35 cellular contexts compared by ENCODE assay signal in the genomic region with DNA sequence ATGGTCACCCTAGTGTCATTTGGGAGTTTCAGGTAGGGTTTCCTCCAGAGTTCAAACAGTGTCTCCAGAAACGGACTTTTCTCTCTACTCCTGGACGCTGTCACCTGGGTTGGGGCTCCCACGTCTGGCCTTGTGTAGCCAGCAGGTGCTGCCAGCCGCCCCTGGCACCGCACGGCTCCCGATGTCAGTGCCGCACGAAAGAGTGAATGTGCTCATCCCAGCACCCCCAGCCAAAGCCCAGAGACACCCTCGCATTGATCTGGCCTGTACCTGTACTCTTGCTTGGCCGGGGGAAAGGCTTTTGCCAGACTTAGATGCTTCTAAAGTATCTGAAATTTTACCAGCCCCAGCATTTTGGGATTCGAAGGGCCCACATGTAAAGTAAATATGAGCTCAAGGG.
"Had no signal": no experiment of that assay in that cellular context is flagged by ENCODE, and none has a peak within 500 bp of the region (broad histone marks: within the 10 kb centered on the region; RNA-seq: fewer than 3 reads in every experiment).

No MANE protein-coding gene starts in this region.

- H3K4me1 ChIP-seq: ascending aorta had no signal

- H3K27me3 ChIP-seq: ascending aorta, cardiac muscle cell had no signal

- H3K27ac ChIP-seq: ascending aorta, cardiac muscle cell, VCaP had no signal

- DNase-seq: activated B cell treated with CpG ODN at 0.5 μM for 24 hours; activated CD4-positive, alpha-beta memory T cell treated with anti-CD3 and anti-CD28 coated beads for 36 hours; activated CD4-positive, alpha-beta T cell treated with anti-CD3 and anti-CD28 coated beads for 4 hours; activated CD4-positive, alpha-beta T cell treated with anti-CD3 and anti-CD28 coated beads, Interleukin-2, amount 10 ng/mL, durations not matched to agents 24 days and 14 days; activated CD4-positive, alpha-beta T cell treated with anti-CD3 and anti-CD28 coated beads, Interleukin-2, amount 50 U/mL, for 1 hour; activated CD4-positive, alpha-beta T cell treated with anti-CD3 and anti-CD28 coated beads, Interleukin-2, amount 50 U/mL, for 4 hours; activated CD4-positive, CD25-positive, alpha-beta regulatory T cell treated with anti-CD3 and anti-CD28 coated beads, Interleukin-2, amount 50 U/mL, for 72 hours; activated CD8-positive, alpha-beta memory T cell treated with anti-CD3 and anti-CD28 coated beads, Interleukin-2, amount 50 U/mL, for 48 hours; activated CD8-positive, alpha-beta T cell treated with anti-CD3 and anti-CD28 coated beads for 36 hours; activated effector memory CD4-positive, alpha-beta T cell treated with Interleukin-2 at 50 U/mL for 16 hours; activated gamma-delta T cell; activated naive CD4-positive, alpha-beta T cell treated with anti-CD3 and anti-CD28 coated beads, Interleukin-2, amount 10 ng/mL, durations not matched to agents 7 days and 5 days; activated naive CD4-positive, alpha-beta T cell treated with Interleukin-2 at 50 U/mL for 16 hours; activated naive CD8-positive, alpha-beta T cell treated with anti-CD3 and anti-CD28 coated beads, Interleukin-2, amount 10 ng/mL, durations not matched to agents 7 days and 5 days; activated naive CD8-positive, alpha-beta T cell treated with anti-CD3 and anti-CD28 coated beads, Interleukin-2, amount 50 U/mL, for 24 hours; activated T-cell treated with anti-CD3 and anti-CD28 coated beads, Interleukin-2, amount 50 U/mL, for 24 hours; activated T-cell treated with anti-CD3 and anti-CD28 coated beads, Interleukin-2, amount 50 U/mL, for 48 hours; amygdala; anterior cingulate cortex; caudate nucleus; SW 1271; T-helper 1 cell; T-helper 2 cell; T-helper 9 cell had no signal

- H3K4me3 ChIP-seq: ascending aorta, cardiac muscle cell had no signal

- H3K36me3 Mint-ChIP-seq: activated CD4-positive, alpha-beta memory T cell treated with anti-CD3 and anti-CD28 coated beads for 36 hours; activated naive CD4-positive, alpha-beta T cell treated with anti-CD3 and anti-CD28 coated beads, Interleukin-2, amount 10 ng/mL, durations not matched to agents 7 days and 5 days; activated naive CD4-positive, alpha-beta T cell treated with anti-CD3 and anti-CD28 coated beads, Interleukin-2, amount 50 U/mL, for 24 hours; activated naive CD8-positive, alpha-beta T cell; activated naive CD8-positive, alpha-beta T cell treated with anti-CD3 and anti-CD28 coated beads, Interleukin-2, amount 10 ng/mL, durations not matched to agents 7 days and 5 days; brain had no signal

- H3K4me3 Mint-ChIP-seq: activated B cell treated with CpG ODN at 0.5 μM for 24 hours; activated CD4-positive, alpha-beta memory T cell treated with anti-CD3 and anti-CD28 coated beads for 36 hours; activated CD4-positive, alpha-beta T cell treated with anti-CD3 and anti-CD28 coated beads, Interleukin-2, amount 10 ng/mL, durations not matched to agents 24 days and 14 days; activated CD8-positive, alpha-beta T cell treated with anti-CD3 and anti-CD28 coated beads for 36 hours; activated naive CD4-positive, alpha-beta T cell treated with anti-CD3 and anti-CD28 coated beads, Interleukin-2, amount 10 ng/mL, durations not matched to agents 7 days and 5 days; activated naive CD4-positive, alpha-beta T cell treated with anti-CD3 and anti-CD28 coated beads, Interleukin-2, amount 50 U/mL, for 24 hours; activated naive CD8-positive, alpha-beta T cell; activated naive CD8-positive, alpha-beta T cell treated with anti-CD3 and anti-CD28 coated beads, Interleukin-2, amount 10 ng/mL, durations not matched to agents 7 days and 5 days; activated naive CD8-positive, alpha-beta T cell treated with anti-CD3 and anti-CD28 coated beads, Interleukin-2, amount 50 U/mL, for 24 hours; activated T-cell treated with anti-CD3 and anti-CD28 coated beads, Interleukin-2, amount 50 U/mL, for 24 hours; brain; T-helper 1 cell treated with Interleukin-12 subunit alpha and Interleukin-12 subunit beta and Interleukin-4 antibody, amounts not matched to agents 30 μg/mL and 1 μg/mL, for 36 hours; T-helper 2 cell treated with Interferon-gamma antibody and Interleukin-4, amounts not matched to agents 5 μg/mL and 100 μg/mL, for 36 hours had no signal

- H3K9me3 Mint-ChIP-seq: activated B cell treated with CpG ODN at 0.5 μM for 24 hours; activated CD4-positive, alpha-beta memory T cell treated with anti-CD3 and anti-CD28 coated beads for 36 hours; activated CD4-positive, alpha-beta T cell treated with anti-CD3 and anti-CD28 coated beads, Interleukin-2, amount 10 ng/mL, durations not matched to agents 24 days and 14 days; activated CD8-positive, alpha-beta T cell treated with anti-CD3 and anti-CD28 coated beads for 36 hours; activated naive CD4-positive, alpha-beta T cell treated with anti-CD3 and anti-CD28 coated beads, Interleukin-2, amount 10 ng/mL, durations not matched to agents 7 days and 5 days; activated naive CD4-positive, alpha-beta T cell treated with anti-CD3 and anti-CD28 coated beads, Interleukin-2, amount 50 U/mL, for 24 hours; activated naive CD8-positive, alpha-beta T cell treated with anti-CD3 and anti-CD28 coated beads, Interleukin-2, amount 10 ng/mL, durations not matched to agents 7 days and 5 days; activated naive CD8-positive, alpha-beta T cell treated with anti-CD3 and anti-CD28 coated beads, Interleukin-2, amount 50 U/mL, for 24 hours; activated T-cell treated with anti-CD3 and anti-CD28 coated beads, Interleukin-2, amount 50 U/mL, for 24 hours; activated T-helper 2 cell treated with anti-CD3 and anti-CD28 coated beads, Interferon-gamma antibody, Interleukin-2, Interleukin-4, amounts not matched to agents 10 μg/mL and 5 μg/mL and 100 μg/mL, durations not matched to agents 14 hours and 24 hours and 36 hours; T-helper 1 cell treated with Interleukin-12 subunit alpha and Interleukin-12 subunit beta and Interleukin-4 antibody, amounts not matched to agents 30 μg/mL and 1 μg/mL, for 36 hours; T-helper 2 cell treated with Interferon-gamma antibody and Interleukin-4, amounts not matched to agents 5 μg/mL and 100 μg/mL, for 36 hours had no signal

- ATAC-seq: activated CD8-positive, alpha-beta T cell treated with anti-CD3 and anti-CD28 coated beads for 36 hours; activated naive CD8-positive, alpha-beta T cell treated with anti-CD3 and anti-CD28 coated beads, Interleukin-2, amount 50 U/mL, for 24 hours had no signal

- FAIRE-seq: bronchial epithelial cell, TTC549 had no signal

- H3K27ac Mint-ChIP-seq: activated B cell treated with CpG ODN at 0.5 μM for 24 hours; activated CD4-positive, alpha-beta memory T cell treated with anti-CD3 and anti-CD28 coated beads for 36 hours; activated CD4-positive, alpha-beta T cell treated with anti-CD3 and anti-CD28 coated beads, Interleukin-2, amount 10 ng/mL, durations not matched to agents 24 days and 14 days; activated CD8-positive, alpha-beta T cell treated with anti-CD3 and anti-CD28 coated beads for 36 hours; activated naive CD4-positive, alpha-beta T cell treated with anti-CD3 and anti-CD28 coated beads, Interleukin-2, amount 10 ng/mL, durations not matched to agents 7 days and 5 days; activated naive CD4-positive, alpha-beta T cell treated with anti-CD3 and anti-CD28 coated beads, Interleukin-2, amount 50 U/mL, for 24 hours; activated naive CD8-positive, alpha-beta T cell; activated naive CD8-positive, alpha-beta T cell treated with anti-CD3 and anti-CD28 coated beads, Interleukin-2, amount 10 ng/mL, durations not matched to agents 7 days and 5 days; activated naive CD8-positive, alpha-beta T cell treated with anti-CD3 and anti-CD28 coated beads, Interleukin-2, amount 50 U/mL, for 24 hours; activated T-cell treated with anti-CD3 and anti-CD28 coated beads, Interleukin-2, amount 50 U/mL, for 24 hours; activated T-helper 2 cell treated with anti-CD3 and anti-CD28 coated beads, Interferon-gamma antibody, Interleukin-2, Interleukin-4, amounts not matched to agents 10 μg/mL and 5 μg/mL and 100 μg/mL, durations not matched to agents 14 hours and 24 hours and 36 hours; T-helper 1 cell treated with Interleukin-12 subunit alpha and Interleukin-12 subunit beta and Interleukin-4 antibody, amounts not matched to agents 30 μg/mL and 1 μg/mL, for 36 hours; T-helper 2 cell treated with Interferon-gamma antibody and Interleukin-4, amounts not matched to agents 5 μg/mL and 100 μg/mL, for 36 hours had no signal

- H3K4me1 Mint-ChIP-seq: activated B cell treated with CpG ODN at 0.5 μM for 24 hours; activated CD4-positive, alpha-beta T cell treated with anti-CD3 and anti-CD28 coated beads, Interleukin-2, amount 10 ng/mL, durations not matched to agents 24 days and 14 days; activated naive CD4-positive, alpha-beta T cell treated with anti-CD3 and anti-CD28 coated beads, Interleukin-2, amount 10 ng/mL, durations not matched to agents 7 days and 5 days; activated naive CD4-positive, alpha-beta T cell treated with anti-CD3 and anti-CD28 coated beads, Interleukin-2, amount 50 U/mL, for 24 hours; activated naive CD8-positive, alpha-beta T cell treated with anti-CD3 and anti-CD28 coated beads, Interleukin-2, amount 10 ng/mL, durations not matched to agents 7 days and 5 days; activated naive CD8-positive, alpha-beta T cell treated with anti-CD3 and anti-CD28 coated beads, Interleukin-2, amount 50 U/mL, for 24 hours had no signal

- H3K9me3 ChIP-seq: ascending aorta had no signal

- H3K36me3 ChIP-seq: ascending aorta, cardiac muscle cell had no signal

- H3K27me3 Mint-ChIP-seq: activated B cell treated with CpG ODN at 0.5 μM for 24 hours; activated CD4-positive, alpha-beta memory T cell treated with anti-CD3 and anti-CD28 coated beads for 36 hours; activated CD4-positive, alpha-beta T cell treated with anti-CD3 and anti-CD28 coated beads, Interleukin-2, amount 10 ng/mL, durations not matched to agents 24 days and 14 days; activated CD8-positive, alpha-beta T cell treated with anti-CD3 and anti-CD28 coated beads for 36 hours; activated naive CD4-positive, alpha-beta T cell treated with anti-CD3 and anti-CD28 coated beads, Interleukin-2, amount 50 U/mL, for 24 hours; activated naive CD8-positive, alpha-beta T cell treated with anti-CD3 and anti-CD28 coated beads, Interleukin-2, amount 10 ng/mL, durations not matched to agents 7 days and 5 days; activated T-cell treated with anti-CD3 and anti-CD28 coated beads, Interleukin-2, amount 50 U/mL, for 24 hours had no signal
